ENCODE assay signal across 8 cellular contexts in the genomic region with DNA sequence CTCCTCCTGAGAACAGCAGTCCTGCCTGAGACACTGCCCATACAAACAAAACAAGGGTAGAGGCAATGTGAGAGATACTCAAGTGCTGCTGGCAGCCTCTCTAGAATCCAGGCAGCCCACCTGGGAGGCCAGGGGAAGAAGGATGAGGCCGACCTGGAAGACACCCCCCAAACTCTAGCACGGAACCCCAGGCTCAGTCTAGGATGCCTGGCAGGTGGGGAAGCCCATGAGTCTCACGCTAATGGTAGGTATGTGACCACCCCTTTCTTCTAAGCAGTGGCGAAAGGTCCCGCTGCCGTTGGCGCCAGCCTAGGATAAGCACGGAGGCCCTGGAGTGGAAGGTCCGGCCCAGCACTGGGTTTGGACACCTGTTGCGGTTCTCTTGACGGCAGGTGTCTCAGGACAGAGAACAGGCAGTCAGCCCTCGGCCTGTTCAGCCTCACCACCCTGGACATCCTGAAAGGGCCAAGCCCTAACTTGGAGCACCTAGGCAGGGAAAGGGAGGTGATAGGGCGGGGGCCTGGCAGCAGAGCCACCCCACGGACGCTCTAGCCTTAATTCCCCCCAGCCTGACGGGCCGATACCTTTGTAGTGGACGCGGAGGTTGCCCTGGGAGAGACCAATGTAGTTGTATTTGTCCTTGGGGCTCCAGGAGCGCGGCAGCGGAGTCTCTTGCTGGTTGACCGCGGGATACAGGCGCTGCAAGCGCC. TPM values are rescaled to one million over a fixed set of nuclear protein-coding genes. Genes with fewer than 3 reads are reported as not detected.
DNase-seq lines count a peak whose midpoint lies in the region; ATAC-seq, FAIRE-seq and TF ChIP-seq lines count a peak whose summit lies in the region.

No MANE protein-coding gene starts in this region.

- ATAC-seq in GM18909 (IDR thresholded peaks at IDR 0.05; ENCODE audit: poor library complexity, unreplicated experiment) (peak; percentile 6), HG03520 (IDR thresholded peaks at IDR 0.05; ENCODE audit: unreplicated experiment) (peak; percentile 0), K562 (peak; percentile 8), left lung (peak; percentile 12), thoracic aorta (ENCODE audit: insufficient number of reproducible peaks, low FRiP score, low read depth) (no peak), HG02610 (IDR thresholded peaks at IDR 0.05; ENCODE audit: unreplicated experiment) (no peak)

- no peak for TF ChIP-seq CTCF in K562 (IDR thresholded peaks at IDR 0.05 in 2 of 3, conservative IDR thresholded peaks at IDR 0.05 in 1 of 3; ENCODE audit: insufficient read depth in 2 of 3, low read depth in 1 of 3, low read length in 3 of 3)
- TF ChIP-seq CTCF in left lung (IDR thresholded peaks at IDR 0.05) = no peak
- no peak for TF ChIP-seq CTCF in thoracic aorta (IDR thresholded peaks at IDR 0.05)

- 0 out of 2 replicates have a peak, but pooled peaks cover 5% of the 10 kb centered on the region for H4K20me1 ChIP-seq in K562 (replicated peaks; ENCODE audit: control insufficient read depth, insufficient read depth, low read length)

- H3K4me1 ChIP-seq in K562 (replicated peaks in 1 of 2; ENCODE audit: control insufficient read depth in 2 of 2, insufficient read depth in 2 of 2, low read length in 2 of 2) (peaks cover 15 to 23% of the 10 kb centered on the region in 2 experiments; a peak in 4 of 5 replicates), left lung (peaks cover 11 to 44% of the 10 kb centered on the region in 2 donors), thoracic aorta (ENCODE audit: control insufficient read depth in 1 of 2, low read depth in 2 of 2) (peaks cover 12 to 19% of the 10 kb centered on the region in 2 donors)

- peak overlapping the region; percentile 95 for H3K9ac ChIP-seq in K562 (ENCODE audit: insufficient read depth in 1 of 2, low read depth in 2 of 2, low read length in 2 of 2)

- BruUV-seq in K562 (replicated peaks; lab: Mats Ljungman, UMichigan) = no TSS peak

- intact Hi-C loops in K562 (cut with micrococcal nuclease) = loop anchor here (1.0 to 5.0 kb wide), 2 partner anchors 86 to 134 kb away; no protein-coding TSS in a partner anchor
- intact Hi-C loops in left lung (cut with DNase I) = no loop called here

- no peak for FAIRE-seq in K562 (lab: Jason Lieb, UNC)

- peak overlapping the region; percentile 85 for H2AFZ ChIP-seq in K562 (ENCODE audit: low read depth, low read length)

- peak overlapping the region; percentile 98 for H3K4me3 ChIP-seq in K562
- H3K4me3 ChIP-seq in left lung = peak overlapping the region; percentile 90 to 92
- H3K4me3 ChIP-seq in thoracic aorta = peak overlapping the region; percentile 95

- H3K27me3 ChIP-seq in K562 (ENCODE audit: control insufficient read depth in 2 of 2, insufficient read depth in 2 of 2, low read length in 2 of 2) = no peaks in the 10 kb centered on the region
- H3K27me3 ChIP-seq in left lung = no peaks in the 10 kb centered on the region
- H3K27me3 ChIP-seq in thoracic aorta (replicated peaks; ENCODE audit: insufficient read depth) = no peaks in the 10 kb centered on the region

- peak overlapping the region; percentile 86 for H3K27ac ChIP-seq in K562 (ENCODE audit: extremely low read depth, low read depth, low read length)
- peak overlapping the region; percentile 45 to 87 for H3K27ac ChIP-seq in left lung
- peak overlapping the region; percentile 71 to 74 for H3K27ac ChIP-seq in thoracic aorta

- POLR2A ChIA-PET in K562 (lab: Yijun Ruan, JAX) = interaction anchor here (0.6 to 1.6 kb wide), 12 partner anchors 9 to 1363 kb away, joined by 3 to 12 read pairs (median 4); a partner anchor contains a TSS

- in situ Hi-C loops in K562 (cut with MboI) = no loop called here

- H3K36me3 ChIP-seq in K562 (ENCODE audit: control insufficient read depth, insufficient read depth, low read length) (peaks cover 37% of the 10 kb centered on the region; the same call in 2 of the 3 replicates), left lung (peaks cover 0 to 25% of the 10 kb centered on the region in 2 donors), thoracic aorta (peaks cover 2% of the 10 kb centered on the region)

- whole genome bisulfite sequencing in K562 (ENCODE audit: insufficient coverage, low coverage, missing lambda C conversion rate) = under 1% methylated on average over 25 of the region's 26 CpGs

- H3K4me2 ChIP-seq in K562 (ENCODE audit: insufficient read depth, low read length) = peak overlapping the region; percentile 92

- CTCF ChIA-PET in K562 (lab: Yijun Ruan, JAX; ENCODE audit: low intra/inter-chr PET ratio) = no interaction called here

- peaks cover 42% of the 10 kb centered on the region for H3K79me2 ChIP-seq in K562 (ENCODE audit: control insufficient read depth, insufficient read depth, low read length)

- DNase-seq in K562 (ENCODE audit: extremely low read depth in 1 of 4, low spot score in 3 of 4) (no peak), left lung (peak in 1 of 2 donors; percentile 77), thoracic aorta (ENCODE audit: low spot score) (no peak), NCI-H187 (lab: John Stamatoyannopoulos, UW) (no peak), NCI-H2081 treated with DMSO at 0.1 percent for 48 hours (lab: John Stamatoyannopoulos, UW) (no peak)

- no peaks in the 10 kb centered on the region for H3K9me3 ChIP-seq in K562 (replicated peaks; ENCODE audit: control insufficient read depth, insufficient read depth, low read depth, low read length)
- no peaks in the 10 kb centered on the region for H3K9me3 ChIP-seq in left lung
- no peaks in the 10 kb centered on the region for H3K9me3 ChIP-seq in thoracic aorta

- no peaks in the 10 kb centered on the region for H3K9me1 ChIP-seq in K562 (ENCODE audit: control insufficient read depth, insufficient read depth, low read length)

- peak in 1 of 2 experiments; percentile 20; a peak in 1 of 4 replicates for TF ChIP-seq RAD21 in K562 (CRISPR knock-in tag; conservative IDR thresholded peaks at IDR 0.05 in 1 of 2, IDR thresholded peaks at IDR 0.05 in 1 of 2)

- no peak for TF ChIP-seq EP300 in K562 (IDR thresholded peaks at IDR 0.05; ENCODE audit: low read length)

- no peak for TF ChIP-seq POLR2A in K562 (conservative IDR thresholded peaks at IDR 0.05)

RNA-seq across cellular contexts. Expression of a gene that starts 0.5 kb away (rescaled TPM):
- 28.9 and 56.2 TPM in 2 replicates for total RNA-seq in K562 (2011; cell fraction: chromatin; rRNA removed; ENCODE audit: low replicate concordance)
- 28.6 and 28.7 TPM in 2 replicates for total RNA-seq in K562 (2011; cell fraction: nucleolus; rRNA removed)
- 26.3 and 27.1 TPM in 2 replicates for total RNA-seq in K562 (2011; cell fraction: nucleoplasm; rRNA removed)
- total RNA-seq in K562 (2014; rRNA removed) = 4.5 and 7.7 TPM in 2 replicates
- 4.8 TPM in 2 replicates for total RNA-seq in K562 (2014; rRNA removed; fragmentation: Illumina TruSeq; extraction: Trizol)
- 5.9 and 6.4 TPM in 2 replicates for total RNA-seq in K562 (2015; rRNA removed; fragmentation: Illumina TruSeq; extraction: Trizol)
- total RNA-seq in K562 (2021) = 16.2 and 19.3 TPM in 2 replicates
- polyA plus RNA-seq in K562 (2011; rRNA removed) = 10.4 and 19.8 TPM in 2 replicates
- polyA plus RNA-seq in K562 (2011; cell fraction: cytosol; rRNA removed) = 12.6 and 15.1 TPM in 2 replicates
- polyA plus RNA-seq in K562 (2011; cell fraction: nucleus; rRNA removed) = 35.3 and 40.0 TPM in 2 replicates
- 11.5 and 16.0 TPM in 2 replicates for polyA plus RNA-seq in K562 (2012)
- 14.8 and 15.4 TPM in 2 replicates for polyA plus RNA-seq in K562 (2014; fragmentation: Illumina TruSeq; extraction: Trizol)
- polyA plus RNA-seq in K562 (2014; fragmentation: Nextera tagmentation; extraction: Ambion mirVana) = 1 to 10 TPM in 1 of 2 experiments, under 1 TPM in 1; 0.61 to 1.4 TPM
- polyA plus RNA-seq in K562 (2014; rRNA removed) = 9.9 and 10.2 TPM in 2 replicates
- polyA minus RNA-seq in K562 (2011; rRNA and poly(A)+ RNA removed) = 20.3 and 21.7 TPM in 2 replicates
- 10.1 and 10.7 TPM in 2 replicates for polyA minus RNA-seq in K562 (2011; cell fraction: cytosol; rRNA and poly(A)+ RNA removed)
- polyA minus RNA-seq in K562 (2011; cell fraction: nucleus; rRNA and poly(A)+ RNA removed) = 12.9 and 17.8 TPM in 2 replicates
- 10 to 100 TPM; 16.8 to 18.0 TPM for total RNA-seq in left lung
- total RNA-seq in thoracic aorta = 10 to 100 TPM; 14.1 to 14.5 TPM

RNA-seq across cellular contexts. Expression of a gene that starts 0.8 kb away (rescaled TPM):
- 0.86 TPM in 1 of 2 replicates, not detected in the other for total RNA-seq in K562 (2011; cell fraction: chromatin; rRNA removed; ENCODE audit: low replicate concordance)
- 0.39 and 0.67 TPM in 2 replicates for total RNA-seq in K562 (2011; cell fraction: nucleolus; rRNA removed)
- 0.15 TPM in 1 of 2 replicates, not detected in the other for total RNA-seq in K562 (2011; cell fraction: nucleoplasm; rRNA removed)
- total RNA-seq in K562 (2014; rRNA removed) = not detected in 2 replicates
- total RNA-seq in K562 (2014; rRNA removed; fragmentation: Illumina TruSeq; extraction: Trizol) = not detected in 2 replicates
- 0.11 and 0.14 TPM in 2 replicates for total RNA-seq in K562 (2015; rRNA removed; fragmentation: Illumina TruSeq; extraction: Trizol)
- total RNA-seq in K562 (2021) = not detected in 2 replicates
- 0.11 and 0.12 TPM in 2 replicates for polyA plus RNA-seq in K562 (2011; rRNA removed)
- 0.04 and 0.21 TPM in 2 replicates for polyA plus RNA-seq in K562 (2011; cell fraction: cytosol; rRNA removed)
- polyA plus RNA-seq in K562 (2011; cell fraction: nucleus; rRNA removed) = 1.6 and 1.9 TPM in 2 replicates
- polyA plus RNA-seq in K562 (2012) = 0.10 TPM in 1 of 2 replicates, not detected in the other
- polyA plus RNA-seq in K562 (2014; fragmentation: Illumina TruSeq; extraction: Trizol) = 0.04 and 0.22 TPM in 2 replicates
- under 1 TPM in 1 of 2 experiments, not detected in 1; 0.03 TPM for polyA plus RNA-seq in K562 (2014; fragmentation: Nextera tagmentation; extraction: Ambion mirVana)
- polyA plus RNA-seq in K562 (2014; rRNA removed) = 0.24 and 0.35 TPM in 2 replicates
- 0.24 and 0.39 TPM in 2 replicates for polyA minus RNA-seq in K562 (2011; rRNA and poly(A)+ RNA removed)
- polyA minus RNA-seq in K562 (2011; cell fraction: cytosol; rRNA and poly(A)+ RNA removed) = not detected in 2 replicates
- 0.13 TPM in 1 of 2 replicates, not detected in the other for polyA minus RNA-seq in K562 (2011; cell fraction: nucleus; rRNA and poly(A)+ RNA removed)
- 1 to 10 TPM in 1 of 2 donors, under 1 TPM in 1; 0.52 to 4.4 TPM for total RNA-seq in left lung
- 1 to 10 TPM; 4.1 to 8.5 TPM for total RNA-seq in thoracic aorta

RNA-seq across cellular contexts. Expression of a gene that starts 36.2 kb away (rescaled TPM):
- 4.2 and 10.7 TPM in 2 replicates for total RNA-seq in K562 (2011; cell fraction: chromatin; rRNA removed; ENCODE audit: low replicate concordance)
- total RNA-seq in K562 (2011; cell fraction: nucleolus; rRNA removed) = 12.9 and 13.3 TPM in 2 replicates
- 9.1 and 9.5 TPM in 2 replicates for total RNA-seq in K562 (2011; cell fraction: nucleoplasm; rRNA removed)
- 31.6 and 38.1 TPM in 2 replicates for total RNA-seq in K562 (2014; rRNA removed)
- total RNA-seq in K562 (2014; rRNA removed; fragmentation: Illumina TruSeq; extraction: Trizol) = 12.4 and 13.5 TPM in 2 replicates
- 21.1 and 21.5 TPM in 2 replicates for total RNA-seq in K562 (2015; rRNA removed; fragmentation: Illumina TruSeq; extraction: Trizol)
- total RNA-seq in K562 (2021) = 30.1 TPM in 2 replicates
- polyA plus RNA-seq in K562 (2011; rRNA removed) = 22.5 TPM in 2 replicates
- 23.6 and 48.9 TPM in 2 replicates for polyA plus RNA-seq in K562 (2011; cell fraction: cytosol; rRNA removed)
- 14.9 and 15.4 TPM in 2 replicates for polyA plus RNA-seq in K562 (2011; cell fraction: nucleus; rRNA removed)
- 18.6 and 23.6 TPM in 2 replicates for polyA plus RNA-seq in K562 (2012)
- polyA plus RNA-seq in K562 (2014; fragmentation: Illumina TruSeq; extraction: Trizol) = 12.0 and 14.7 TPM in 2 replicates
- 1 to 10 TPM; 2.4 to 3.6 TPM for polyA plus RNA-seq in K562 (2014; fragmentation: Nextera tagmentation; extraction: Ambion mirVana)
- 21.4 and 24.7 TPM in 2 replicates for polyA plus RNA-seq in K562 (2014; rRNA removed)
- polyA minus RNA-seq in K562 (2011; rRNA and poly(A)+ RNA removed) = 12.6 and 16.7 TPM in 2 replicates
- polyA minus RNA-seq in K562 (2011; cell fraction: cytosol; rRNA and poly(A)+ RNA removed) = 13.6 and 15.6 TPM in 2 replicates
- polyA minus RNA-seq in K562 (2011; cell fraction: nucleus; rRNA and poly(A)+ RNA removed) = 5.3 and 7.9 TPM in 2 replicates
- total RNA-seq in left lung = 10 to 100 TPM; 21.7 to 26.2 TPM
- total RNA-seq in thoracic aorta = 10 to 100 TPM; 67.5 to 74.7 TPM

RNA-seq across cellular contexts. Expression of a gene that starts 40.9 kb away (rescaled TPM):
- 64.0 and 124 TPM in 2 replicates for total RNA-seq in K562 (2011; cell fraction: chromatin; rRNA removed; ENCODE audit: low replicate concordance)
- 96.3 and 98.1 TPM in 2 replicates for total RNA-seq in K562 (2011; cell fraction: nucleolus; rRNA removed)
- 87.5 and 97.2 TPM in 2 replicates for total RNA-seq in K562 (2011; cell fraction: nucleoplasm; rRNA removed)
- total RNA-seq in K562 (2014; rRNA removed) (118 and 124 TPM in 2 replicates), K562 (2014; rRNA removed; fragmentation: Illumina TruSeq; extraction: Trizol) (106 and 111 TPM in 2 replicates), K562 (2015; rRNA removed; fragmentation: Illumina TruSeq; extraction: Trizol) (129 and 147 TPM in 2 replicates), K562 (2021) (141 and 146 TPM in 2 replicates), left lung (10 to 100 TPM; 91.5 to 92.2 TPM), thoracic aorta (100 to 1,000 TPM in 1 of 2 donors, 10 to 100 TPM in 1; 79.0 to 172 TPM)
- polyA plus RNA-seq in K562 (2011; rRNA removed) (125 and 181 TPM in 2 replicates), K562 (2014; fragmentation: Illumina TruSeq; extraction: Trizol) (199 and 236 TPM in 2 replicates), K562 (2014; fragmentation: Nextera tagmentation; extraction: Ambion mirVana) (100 to 1,000 TPM; 244 to 246 TPM), K562 (2014; rRNA removed) (183 and 248 TPM in 2 replicates)
- polyA plus RNA-seq in K562 (2011; cell fraction: cytosol; rRNA removed) = 221 and 371 TPM in 2 replicates
- 195 and 197 TPM in 2 replicates for polyA plus RNA-seq in K562 (2011; cell fraction: nucleus; rRNA removed)
- polyA plus RNA-seq in K562 (2012) = 129 and 256 TPM in 2 replicates
- polyA minus RNA-seq in K562 (2011; rRNA and poly(A)+ RNA removed) = 180 and 188 TPM in 2 replicates
- 133 and 184 TPM in 2 replicates for polyA minus RNA-seq in K562 (2011; cell fraction: cytosol; rRNA and poly(A)+ RNA removed)
- 39.2 and 62.3 TPM in 2 replicates for polyA minus RNA-seq in K562 (2011; cell fraction: nucleus; rRNA and poly(A)+ RNA removed)

RNA-seq across cellular contexts. Expression of a gene that starts 41.6 kb away (rescaled TPM):
- total RNA-seq in K562 (2011; cell fraction: chromatin; rRNA removed; ENCODE audit: low replicate concordance) = 148 and 303 TPM in 2 replicates
- 234 and 236 TPM in 2 replicates for total RNA-seq in K562 (2011; cell fraction: nucleolus; rRNA removed)
- 115 and 154 TPM in 2 replicates for total RNA-seq in K562 (2011; cell fraction: nucleoplasm; rRNA removed)
- total RNA-seq in K562 (2014; rRNA removed) (67.1 and 73.7 TPM in 2 replicates), K562 (2014; rRNA removed; fragmentation: Illumina TruSeq; extraction: Trizol) (15.1 and 20.1 TPM in 2 replicates), K562 (2015; rRNA removed; fragmentation: Illumina TruSeq; extraction: Trizol) (37.7 and 39.7 TPM in 2 replicates), K562 (2021) (62.9 and 65.7 TPM in 2 replicates), left lung (10 to 100 TPM; 30.8 to 37.9 TPM), thoracic aorta (10 to 100 TPM; 59.6 to 70.9 TPM)
- polyA plus RNA-seq in K562 (2011; rRNA removed) (44.1 and 57.0 TPM in 2 replicates), K562 (2014; fragmentation: Illumina TruSeq; extraction: Trizol) (55.2 and 57.7 TPM in 2 replicates), K562 (2014; fragmentation: Nextera tagmentation; extraction: Ambion mirVana) (1 to 10 TPM; 3.6 to 8.3 TPM), K562 (2014; rRNA removed) (89.1 and 94.2 TPM in 2 replicates)
- 50.3 and 77.4 TPM in 2 replicates for polyA plus RNA-seq in K562 (2011; cell fraction: cytosol; rRNA removed)
- 431 and 574 TPM in 2 replicates for polyA plus RNA-seq in K562 (2011; cell fraction: nucleus; rRNA removed)
- polyA plus RNA-seq in K562 (2012) = 56.5 and 66.4 TPM in 2 replicates
- polyA minus RNA-seq in K562 (2011; rRNA and poly(A)+ RNA removed) = 22.1 and 23.9 TPM in 2 replicates
- 24.4 and 24.6 TPM in 2 replicates for polyA minus RNA-seq in K562 (2011; cell fraction: cytosol; rRNA and poly(A)+ RNA removed)
- polyA minus RNA-seq in K562 (2011; cell fraction: nucleus; rRNA and poly(A)+ RNA removed) = 66.0 and 75.9 TPM in 2 replicates

Comparison
In these comparisons a context has a peak if more than half of its experiments do, and no peak if none do; other contexts are left out.
1. ATAC-seq: peak in GM18909 (single experiment), HG03520 (single experiment), K562 (single experiment) and left lung (single experiment); none in thoracic aorta (single experiment) and HG02610 (single experiment).
2. Peak in every context shown above with its lines, with median percentiles within 50 percentile points of each other: H3K27ac ChIP-seq and H3K4me3 ChIP-seq.